12 cellular contexts compared by ENCODE assay signal in the genomic region with DNA sequence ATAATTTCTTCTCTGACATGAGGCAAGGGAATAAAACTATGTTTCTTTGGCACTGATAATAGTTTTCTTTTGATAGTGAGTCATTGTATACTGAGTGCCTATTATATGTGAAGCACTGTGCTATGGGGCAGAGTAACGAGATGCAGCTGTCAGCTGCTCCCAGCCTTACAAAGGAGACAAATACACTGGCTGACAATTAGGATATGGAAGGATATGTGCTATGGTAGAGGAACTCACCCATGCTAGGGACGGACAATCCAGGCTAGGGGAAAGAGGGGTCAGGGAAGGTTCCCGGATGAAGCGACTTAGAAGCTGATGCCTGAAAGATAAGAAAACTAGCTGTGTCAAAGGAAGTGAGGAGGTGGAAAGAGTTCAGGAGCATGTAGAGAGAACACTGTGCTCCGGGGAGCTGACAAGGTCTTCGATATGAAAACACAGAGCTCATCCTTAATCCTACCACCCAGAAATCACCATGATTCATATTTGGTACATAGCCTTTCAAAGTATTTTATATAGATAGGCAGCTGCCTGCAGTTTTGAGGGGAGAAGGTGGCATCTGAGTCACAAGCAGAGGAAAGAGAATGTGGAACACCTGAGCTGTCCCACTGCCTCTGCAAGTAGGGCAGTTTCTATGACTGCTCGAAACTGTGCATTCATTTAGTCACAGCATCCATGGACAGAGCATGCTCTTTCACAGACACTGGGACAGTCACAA. TPM values are rescaled to one million over a fixed set of nuclear protein-coding genes. Genes with fewer than 3 reads are reported as not detected.
DNase-seq lines count a peak whose midpoint lies in the region; ATAC-seq lines count a peak whose summit lies in the region.
"Had no signal": no experiment of that assay in that cellular context is flagged by ENCODE, and none has a peak within 500 bp of the region (broad histone marks: within the 10 kb centered on the region; RNA-seq: fewer than 3 reads in every experiment).

No MANE protein-coding gene starts in this region.

- no peaks in the 10 kb centered on the region for H3K9me3 Mint-ChIP-seq in activated CD4-positive, alpha-beta memory T cell treated with anti-CD3 and anti-CD28 coated beads for 36 hours
- H3K9me3 Mint-ChIP-seq in activated CD4-positive, alpha-beta memory T cell treated with anti-CD3 and anti-CD28 coated beads, Interleukin-2, amount 10 ng/mL, durations not matched to agents 7 days and 5 days, result no peaks in the 10 kb centered on the region
- H3K9me3 Mint-ChIP-seq in activated CD8-positive, alpha-beta memory T cell treated with anti-CD3 and anti-CD28 coated beads, Interleukin-2, amount 10 ng/mL, durations not matched to agents 7 days and 5 days (ENCODE audit: low read depth), result no peaks in the 10 kb centered on the region
- H3K9me3 Mint-ChIP-seq: central memory CD8-positive, alpha-beta T cell had no signal

- no peaks in the 10 kb centered on the region for H3K36me3 Mint-ChIP-seq in activated CD4-positive, alpha-beta memory T cell treated with anti-CD3 and anti-CD28 coated beads for 36 hours
- no peaks in the 10 kb centered on the region for H3K36me3 Mint-ChIP-seq in activated CD4-positive, alpha-beta memory T cell treated with anti-CD3 and anti-CD28 coated beads, Interleukin-2, amount 10 ng/mL, durations not matched to agents 7 days and 5 days (ENCODE audit: low read depth)
- peaks cover 2% of the 10 kb centered on the region for H3K36me3 Mint-ChIP-seq in activated CD8-positive, alpha-beta memory T cell treated with anti-CD3 and anti-CD28 coated beads, Interleukin-2, amount 10 ng/mL, durations not matched to agents 7 days and 5 days

- peak; percentile 57 for DNase-seq in activated CD4-positive, alpha-beta memory T cell treated with anti-CD3 and anti-CD28 coated beads for 36 hours
- DNase-seq in activated CD4-positive, alpha-beta memory T cell treated with anti-CD3 and anti-CD28 coated beads, Interleukin-2, amount 10 ng/mL, durations not matched to agents 7 days and 5 days, result no peak
- DNase-seq in NCI-H69 (lab: John Stamatoyannopoulos, UW) (peak; percentile 19), caudate nucleus (lab: John Stamatoyannopoulos, UW) (peak in 38 of 61 donors; percentile 18 to 89 (median 60)), putamen (ENCODE audit: low spot score) (peak; percentile 77), NCI-H345 (lab: John Stamatoyannopoulos, UW) (no peak)
- DNase-seq in activated CD8-positive, alpha-beta memory T cell treated with anti-CD3 and anti-CD28 coated beads, Interleukin-2, amount 10 ng/mL, durations not matched to agents 7 days and 5 days, result no peak
- DNase-seq: lower lobe of right lung, NCI-H510A had no signal

- ATAC-seq in HG03469 (IDR thresholded peaks at IDR 0.05; ENCODE audit: unreplicated experiment), result no peak
- no peak for ATAC-seq in activated CD8-positive, alpha-beta memory T cell treated with anti-CD3 and anti-CD28 coated beads, Interleukin-2, amount 10 ng/mL, durations not matched to agents 7 days and 5 days
- ATAC-seq: lower lobe of right lung had no signal

- H3K27ac Mint-ChIP-seq in activated CD4-positive, alpha-beta memory T cell treated with anti-CD3 and anti-CD28 coated beads for 36 hours, result peak overlapping the region; percentile 55
- no peak overlapping the region for H3K27ac Mint-ChIP-seq in activated CD4-positive, alpha-beta memory T cell treated with anti-CD3 and anti-CD28 coated beads, Interleukin-2, amount 10 ng/mL, durations not matched to agents 7 days and 5 days
- H3K27ac Mint-ChIP-seq in activated CD8-positive, alpha-beta memory T cell treated with anti-CD3 and anti-CD28 coated beads, Interleukin-2, amount 10 ng/mL, durations not matched to agents 7 days and 5 days, result no peak overlapping the region

- H3K4me1 Mint-ChIP-seq in activated CD4-positive, alpha-beta memory T cell treated with anti-CD3 and anti-CD28 coated beads for 36 hours (ENCODE audit: low read depth), result peaks cover 11% of the 10 kb centered on the region
- peaks cover 3% of the 10 kb centered on the region for H3K4me1 Mint-ChIP-seq in activated CD4-positive, alpha-beta memory T cell treated with anti-CD3 and anti-CD28 coated beads, Interleukin-2, amount 10 ng/mL, durations not matched to agents 7 days and 5 days
- H3K4me1 Mint-ChIP-seq in activated CD8-positive, alpha-beta memory T cell treated with anti-CD3 and anti-CD28 coated beads, Interleukin-2, amount 10 ng/mL, durations not matched to agents 7 days and 5 days, result no peaks in the 10 kb centered on the region
- H3K4me1 Mint-ChIP-seq: central memory CD8-positive, alpha-beta T cell had no signal

- peaks cover 5% of the 10 kb centered on the region for H3K27me3 Mint-ChIP-seq in activated CD4-positive, alpha-beta memory T cell treated with anti-CD3 and anti-CD28 coated beads for 36 hours
- H3K27me3 Mint-ChIP-seq in activated CD4-positive, alpha-beta memory T cell treated with anti-CD3 and anti-CD28 coated beads, Interleukin-2, amount 10 ng/mL, durations not matched to agents 7 days and 5 days, result no peaks in the 10 kb centered on the region
- H3K27me3 Mint-ChIP-seq in activated CD8-positive, alpha-beta memory T cell treated with anti-CD3 and anti-CD28 coated beads, Interleukin-2, amount 10 ng/mL, durations not matched to agents 7 days and 5 days, result peaks cover 2% of the 10 kb centered on the region
- H3K27me3 Mint-ChIP-seq: central memory CD8-positive, alpha-beta T cell had no signal

- intact Hi-C loops in activated CD4-positive, alpha-beta memory T cell treated with anti-CD3 and anti-CD28 coated beads for 36 hours (cut with micrococcal nuclease), result loop anchor here (1.0 to 2.0 kb wide), 3 partner anchors 10 to 40 kb away; a partner anchor contains a TSS

- no peak overlapping the region for H3K4me3 Mint-ChIP-seq in activated CD4-positive, alpha-beta memory T cell treated with anti-CD3 and anti-CD28 coated beads for 36 hours
- H3K4me3 Mint-ChIP-seq in activated CD4-positive, alpha-beta memory T cell treated with anti-CD3 and anti-CD28 coated beads, Interleukin-2, amount 10 ng/mL, durations not matched to agents 7 days and 5 days, result no peak overlapping the region
- H3K4me3 Mint-ChIP-seq in activated CD8-positive, alpha-beta memory T cell treated with anti-CD3 and anti-CD28 coated beads, Interleukin-2, amount 10 ng/mL, durations not matched to agents 7 days and 5 days, result no peak overlapping the region
- H3K4me3 Mint-ChIP-seq: central memory CD8-positive, alpha-beta T cell had no signal

- CTCF ChIA-PET in activated CD4-positive, alpha-beta memory T cell treated with anti-CD3 and anti-CD28 coated beads for 36 hours (lab: Charles Lee), result interaction anchor here (1.6 kb wide), 1 partner anchor 11 kb away, joined by 7 read pairs; no protein-coding TSS in a partner anchor
- CTCF ChIA-PET in activated CD4-positive, alpha-beta memory T cell treated with anti-CD3 and anti-CD28 coated beads, Interleukin-2, amount 10 ng/mL, durations not matched to agents 7 days and 5 days (lab: Charles Lee), result interaction anchor here (1.1 kb wide), 1 partner anchor 20 kb away, joined by 3 read pairs; no protein-coding TSS in a partner anchor
- CTCF ChIA-PET in activated CD8-positive, alpha-beta memory T cell treated with anti-CD3 and anti-CD28 coated beads, Interleukin-2, amount 10 ng/mL, durations not matched to agents 7 days and 5 days (lab: Charles Lee), result interaction anchor here (1.3 kb wide), 1 partner anchor 11 kb away, joined by 4 read pairs; no protein-coding TSS in a partner anchor

- H3K27ac ChIP-seq in caudate nucleus (ENCODE audit: low read depth, low read length), result peak overlapping the region; percentile 68
- H3K27ac ChIP-seq: BLaER1 treated with 17β-estradiol and CSF1 and Interleukin-3, amounts not matched to agents 10 nM and 100 nM; lower lobe of right lung had no signal

- POLR2A ChIA-PET in activated CD4-positive, alpha-beta memory T cell treated with anti-CD3 and anti-CD28 coated beads for 36 hours (lab: Charles Lee), result interaction anchor here (1.0 to 2.4 kb wide), 6 partner anchors 9 to 92 kb away, joined by 3 to 24 read pairs (median 6); a partner anchor contains a TSS
- POLR2A ChIA-PET in activated CD4-positive, alpha-beta memory T cell treated with anti-CD3 and anti-CD28 coated beads, Interleukin-2, amount 10 ng/mL, durations not matched to agents 7 days and 5 days (lab: Charles Lee), result interaction anchor here (1.5 kb wide), 1 partner anchor 12 kb away, joined by 5 read pairs; a partner anchor contains a TSS

RNA-seq across cellular contexts. Expression of a gene that starts 12.1 kb away (rescaled TPM):
- total RNA-seq in activated CD4-positive, alpha-beta memory T cell treated with anti-CD3 and anti-CD28 coated beads for 36 hours, result 1 to 10 TPM; 7.6 to 8.5 TPM
- total RNA-seq in activated CD4-positive, alpha-beta memory T cell treated with anti-CD3 and anti-CD28 coated beads, Interleukin-2, amount 10 ng/mL, durations not matched to agents 7 days and 5 days, result 1 to 10 TPM; 7.1 to 7.3 TPM
- total RNA-seq in activated CD8-positive, alpha-beta memory T cell treated with anti-CD3 and anti-CD28 coated beads, Interleukin-2, amount 10 ng/mL, durations not matched to agents 7 days and 5 days, result 1 to 10 TPM; 6.0 to 7.2 TPM

RNA-seq across cellular contexts. Expression of a gene that starts 15.3 kb away (rescaled TPM):
- 10 to 100 TPM; 17.2 to 17.7 TPM for total RNA-seq in activated CD4-positive, alpha-beta memory T cell treated with anti-CD3 and anti-CD28 coated beads for 36 hours
- 10 to 100 TPM; 16.1 to 16.5 TPM for total RNA-seq in activated CD4-positive, alpha-beta memory T cell treated with anti-CD3 and anti-CD28 coated beads, Interleukin-2, amount 10 ng/mL, durations not matched to agents 7 days and 5 days
- total RNA-seq in activated CD8-positive, alpha-beta memory T cell treated with anti-CD3 and anti-CD28 coated beads, Interleukin-2, amount 10 ng/mL, durations not matched to agents 7 days and 5 days, result 10 to 100 TPM; 15.8 to 16.4 TPM

RNA-seq across cellular contexts. Expression of a gene that starts 21.4 kb away (rescaled TPM):
- 1 to 10 TPM; 1.6 to 2.4 TPM for total RNA-seq in activated CD4-positive, alpha-beta memory T cell treated with anti-CD3 and anti-CD28 coated beads for 36 hours
- total RNA-seq in activated CD4-positive, alpha-beta memory T cell treated with anti-CD3 and anti-CD28 coated beads, Interleukin-2, amount 10 ng/mL, durations not matched to agents 7 days and 5 days, result 1 to 10 TPM in 1 of 2 experiments, under 1 TPM in 1; 0.85 to 1.4 TPM
- 1 to 10 TPM; 1.1 TPM for total RNA-seq in activated CD8-positive, alpha-beta memory T cell treated with anti-CD3 and anti-CD28 coated beads, Interleukin-2, amount 10 ng/mL, durations not matched to agents 7 days and 5 days

RNA-seq across cellular contexts. Expression of a gene that starts 39.6 kb away (rescaled TPM):
- total RNA-seq in activated CD4-positive, alpha-beta memory T cell treated with anti-CD3 and anti-CD28 coated beads for 36 hours, result 10 to 100 TPM; 21.4 to 22.9 TPM
- 10 to 100 TPM; 25.1 to 29.0 TPM for total RNA-seq in activated CD4-positive, alpha-beta memory T cell treated with anti-CD3 and anti-CD28 coated beads, Interleukin-2, amount 10 ng/mL, durations not matched to agents 7 days and 5 days
- 10 to 100 TPM; 27.5 to 29.0 TPM for total RNA-seq in activated CD8-positive, alpha-beta memory T cell treated with anti-CD3 and anti-CD28 coated beads, Interleukin-2, amount 10 ng/mL, durations not matched to agents 7 days and 5 days

RNA-seq across cellular contexts. Expression of a gene that starts 49.0 kb away (rescaled TPM):
- total RNA-seq in activated CD4-positive, alpha-beta memory T cell treated with anti-CD3 and anti-CD28 coated beads for 36 hours, result 10 to 100 TPM; 44.3 to 45.0 TPM
- 10 to 100 TPM; 52.5 to 55.8 TPM for total RNA-seq in activated CD4-positive, alpha-beta memory T cell treated with anti-CD3 and anti-CD28 coated beads, Interleukin-2, amount 10 ng/mL, durations not matched to agents 7 days and 5 days
- 10 to 100 TPM; 55.0 to 72.7 TPM for total RNA-seq in activated CD8-positive, alpha-beta memory T cell treated with anti-CD3 and anti-CD28 coated beads, Interleukin-2, amount 10 ng/mL, durations not matched to agents 7 days and 5 days

Comparison
In these comparisons a context has a peak if more than half of its experiments do, and no peak if none do; other contexts are left out.
1. DNase-seq: peak in activated CD4-positive, alpha-beta memory T cell treated with anti-CD3 and anti-CD28 coated beads for 36 hours (single experiment), NCI-H69 (single experiment), caudate nucleus (38 of 61) and putamen (single experiment); none in activated CD4-positive, alpha-beta memory T cell treated with anti-CD3 and anti-CD28 coated beads, Interleukin-2, amount 10 ng/mL, durations not matched to agents 7 days and 5 days (single experiment), NCI-H345 (single experiment) and activated CD8-positive, alpha-beta memory T cell treated with anti-CD3 and anti-CD28 coated beads, Interleukin-2, amount 10 ng/mL, durations not matched to agents 7 days and 5 days (single experiment).